ENCODE assay signal across 1 cellular context in genomic region chr16:2091722-2092620, GRCh38.
TF ChIP-seq lines count a peak whose summit lies in the region.

No MANE protein-coding gene starts in this region.

TF ChIP-seq in GM23338, 12 proteins besides CTCF, POLR2A, EP300 and RAD21 (continued from another document):
- no peak for TF ChIP-seq ZNF462 (CRISPR knock-in tag; IDR thresholded peaks at IDR 0.05)
